1 cellular context compared by ENCODE assay signal in the genomic region with DNA sequence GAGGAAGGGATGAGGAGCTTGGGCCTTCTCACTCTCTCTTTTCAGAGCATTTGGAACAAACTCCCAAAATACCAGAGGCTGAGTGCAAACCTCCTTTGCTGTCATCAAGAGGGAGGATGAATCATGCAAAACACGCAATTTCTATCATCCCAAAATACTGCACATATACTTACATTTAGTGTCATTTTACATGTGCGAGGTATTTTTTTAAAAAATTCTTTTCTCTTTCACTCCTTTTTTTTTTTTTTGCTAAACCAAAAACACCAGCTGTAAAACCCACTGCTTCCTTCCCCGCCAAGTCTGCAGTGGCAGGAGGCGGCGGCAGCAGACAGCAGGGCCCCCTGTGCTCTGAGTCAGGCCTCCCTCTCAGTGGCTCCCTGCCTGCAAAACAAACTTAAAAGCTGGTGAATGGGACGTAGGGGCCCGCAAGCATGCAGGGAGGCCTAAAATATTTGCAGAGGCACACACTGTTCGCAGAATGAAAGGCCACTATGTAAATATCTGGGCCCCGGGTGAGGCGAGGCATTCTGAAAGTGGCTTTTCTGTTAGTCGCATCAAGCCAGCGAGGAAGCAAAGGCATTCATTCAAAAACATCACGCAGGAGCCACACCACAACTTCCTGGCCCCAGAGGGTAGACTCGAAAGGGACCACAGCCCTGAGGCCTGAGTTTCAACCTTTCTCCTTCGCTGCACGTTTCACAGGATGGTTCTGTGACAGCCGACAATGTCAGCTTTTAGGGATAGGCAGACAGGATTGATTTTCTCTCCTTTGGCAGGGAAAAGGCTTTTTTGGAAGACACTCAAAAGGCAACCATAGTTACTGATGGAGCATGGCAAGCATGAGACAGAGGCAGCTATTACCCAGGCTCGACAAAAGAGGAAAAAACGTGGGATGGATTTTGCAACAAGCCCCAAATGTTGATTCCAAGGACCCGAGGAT.
TF ChIP-seq lines count a peak whose summit lies in the region.

No MANE protein-coding gene starts in this region.

TF ChIP-seq in HepG2, 621 proteins besides CTCF, POLR2A, EP300 and RAD21 (continued from another document and continues in another):
- TF ChIP-seq, protein P1, sequence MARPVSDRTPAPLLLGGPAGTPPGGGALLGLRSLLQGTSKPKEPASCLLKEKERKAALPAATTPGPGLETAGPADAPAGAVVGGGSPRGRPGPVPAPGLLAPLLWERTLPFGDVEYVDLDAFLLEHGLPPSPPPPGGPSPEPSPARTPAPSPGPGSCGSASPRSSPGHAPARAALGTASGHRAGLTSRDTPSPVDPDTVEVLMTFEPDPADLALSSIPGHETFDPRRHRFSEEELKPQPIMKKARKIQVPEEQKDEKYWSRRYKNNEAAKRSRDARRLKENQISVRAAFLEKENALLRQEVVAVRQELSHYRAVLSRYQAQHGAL (CRISPR knock-in tag; IDR thresholded peaks at IDR 0.05; ENCODE audit: not compliant biosample characterization), result no peak
- TF ChIP-seq, protein P2, sequence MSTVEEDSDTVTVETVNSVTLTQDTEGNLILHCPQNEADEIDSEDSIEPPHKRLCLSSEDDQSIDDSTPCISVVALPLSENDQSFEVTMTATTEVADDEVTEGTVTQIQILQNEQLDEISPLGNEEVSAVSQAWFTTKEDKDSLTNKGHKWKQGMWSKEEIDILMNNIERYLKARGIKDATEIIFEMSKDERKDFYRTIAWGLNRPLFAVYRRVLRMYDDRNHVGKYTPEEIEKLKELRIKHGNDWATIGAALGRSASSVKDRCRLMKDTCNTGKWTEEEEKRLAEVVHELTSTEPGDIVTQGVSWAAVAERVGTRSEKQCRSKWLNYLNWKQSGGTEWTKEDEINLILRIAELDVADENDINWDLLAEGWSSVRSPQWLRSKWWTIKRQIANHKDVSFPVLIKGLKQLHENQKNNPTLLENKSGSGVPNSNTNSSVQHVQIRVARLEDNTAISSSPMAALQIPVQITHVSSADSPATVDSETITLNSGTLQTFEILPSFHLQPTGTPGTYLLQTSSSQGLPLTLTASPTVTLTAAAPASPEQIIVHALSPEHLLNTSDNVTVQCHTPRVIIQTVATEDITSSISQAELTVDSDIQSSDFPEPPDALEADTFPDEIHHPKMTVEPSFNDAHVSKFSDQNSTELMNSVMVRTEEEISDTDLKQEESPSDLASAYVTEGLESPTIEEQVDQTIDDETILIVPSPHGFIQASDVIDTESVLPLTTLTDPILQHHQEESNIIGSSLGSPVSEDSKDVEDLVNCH (CRISPR knock-in tag; IDR thresholded peaks at IDR 0.05), result no peak
- TF ChIP-seq RCOR2 (CRISPR knock-in tag; IDR thresholded peaks at IDR 0.05), result peak; percentile 74; the same call in 1 of the 2 replicates
- peak; percentile 93; the same call in 1 of the 2 replicates for TF ChIP-seq ZNF792 (CRISPR knock-in tag; IDR thresholded peaks at IDR 0.05)
- no peak for TF ChIP-seq RORA (CRISPR knock-in tag; IDR thresholded peaks at IDR 0.05)
- TF ChIP-seq NFYC (CRISPR knock-in tag; IDR thresholded peaks at IDR 0.05), result no peak
- TF ChIP-seq ERF (CRISPR knock-in tag; IDR thresholded peaks at IDR 0.05), result peak; percentile 56; the same call in 1 of the 2 replicates
- peak; percentile 86 for TF ChIP-seq ELF3 (CRISPR knock-in tag; IDR thresholded peaks at IDR 0.05)
- TF ChIP-seq ZBTB14 (CRISPR knock-in tag; IDR thresholded peaks at IDR 0.05), result no peak
- TF ChIP-seq ESRRA (CRISPR knock-in tag; IDR thresholded peaks at IDR 0.05; ENCODE audit: low read depth), result no peak
- no peak for TF ChIP-seq ZNF552 (CRISPR knock-in tag; IDR thresholded peaks at IDR 0.05; ENCODE audit: borderline replicate concordance)
- peak; percentile 67; the same call in 1 of the 2 replicates for TF ChIP-seq DNMT3B (CRISPR knock-in tag; conservative IDR thresholded peaks at IDR 0.05)
- TF ChIP-seq ARNT2 (CRISPR knock-in tag; IDR thresholded peaks at IDR 0.05; ENCODE audit: low read depth), result no peak; the same call in 1 of the 2 replicates
- TF ChIP-seq HNRNPK (IDR thresholded peaks at IDR 0.05; ENCODE audit: low read depth, low read length, poor library complexity, severe bottlenecking), result no peak
- TF ChIP-seq ZZZ3 (CRISPR knock-in tag; IDR thresholded peaks at IDR 0.05; ENCODE audit: borderline replicate concordance), result no peak
- TF ChIP-seq, protein P3, sequence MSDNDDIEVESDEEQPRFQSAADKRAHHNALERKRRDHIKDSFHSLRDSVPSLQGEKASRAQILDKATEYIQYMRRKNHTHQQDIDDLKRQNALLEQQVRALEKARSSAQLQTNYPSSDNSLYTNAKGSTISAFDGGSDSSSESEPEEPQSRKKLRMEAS (IDR thresholded peaks at IDR 0.05), result peak; percentile 93
- TF ChIP-seq REST (IDR thresholded peaks at IDR 0.05; ENCODE audit: borderline replicate concordance in 1 of 2, low read depth in 1 of 2, low read length in 2 of 2), result peak in 1 of 2 experiments; percentile 45; a peak in 1 of 4 replicates
- peak; percentile 66 for TF ChIP-seq DPF2 (CRISPR knock-in tag; IDR thresholded peaks at IDR 0.05; ENCODE audit: borderline replicate concordance, low read depth)
- no peak for TF ChIP-seq ZNF510 (CRISPR knock-in tag; IDR thresholded peaks at IDR 0.05; ENCODE audit: low read depth)
- TF ChIP-seq ZNF282 (IDR thresholded peaks at IDR 0.05; ENCODE audit: partially characterized antibody), result no peak
- TF ChIP-seq HIVEP1 (CRISPR knock-in tag; IDR thresholded peaks at IDR 0.05), result no peak; the same call in 1 of the 2 replicates
- TF ChIP-seq ARID2 (CRISPR knock-in tag; IDR thresholded peaks at IDR 0.05; ENCODE audit: borderline replicate concordance), result peak; percentile 32; the same call in 1 of the 2 replicates
- TF ChIP-seq MTF2 (CRISPR knock-in tag; IDR thresholded peaks at IDR 0.05; ENCODE audit: borderline replicate concordance), result 0 out of 2 replicates have a peak, but pooled peaks have one; percentile 36
- no peak for TF ChIP-seq ATF5 (CRISPR knock-in tag; IDR thresholded peaks at IDR 0.05; ENCODE audit: low read depth)
- TF ChIP-seq ZNF709 (CRISPR knock-in tag; IDR thresholded peaks at IDR 0.05), result peak; percentile 33; the same call in 1 of the 2 replicates
- no peak for TF ChIP-seq ZNF790 (CRISPR knock-in tag; IDR thresholded peaks at IDR 0.05; ENCODE audit: borderline replicate concordance)
- TF ChIP-seq ZNF333 (CRISPR knock-in tag; IDR thresholded peaks at IDR 0.05; ENCODE audit: borderline replicate concordance), result no peak
- TF ChIP-seq STAT5B (CRISPR knock-in tag; IDR thresholded peaks at IDR 0.05), result 0 out of 2 replicates have a peak, but pooled peaks have one; percentile 81
- peak in 1 of 2 experiments; percentile 81; a peak in 2 of 4 replicates for TF ChIP-seq ATF4 (CRISPR knock-in tag; IDR thresholded peaks at IDR 0.05)
- TF ChIP-seq JARID2 (CRISPR knock-in tag; IDR thresholded peaks at IDR 0.05; ENCODE audit: insufficient replicate concordance), result no peak
- TF ChIP-seq MEIS1 (CRISPR knock-in tag; IDR thresholded peaks at IDR 0.05; ENCODE audit: borderline replicate concordance), result peak; percentile 82; the same call in 1 of the 2 replicates
- no peak for TF ChIP-seq FOXM1 (CRISPR knock-in tag; IDR thresholded peaks at IDR 0.05)
- peak; percentile 95 for TF ChIP-seq ZNF609 (CRISPR knock-in tag; IDR thresholded peaks at IDR 0.05; ENCODE audit: borderline replicate concordance)
- TF ChIP-seq ZSCAN9 (CRISPR knock-in tag; IDR thresholded peaks at IDR 0.05; ENCODE audit: borderline replicate concordance), result peak; percentile 87; the same call in 1 of the 2 replicates
- TF ChIP-seq ZBTB20 (CRISPR knock-in tag; IDR thresholded peaks at IDR 0.05; ENCODE audit: borderline replicate concordance, low read depth), result peak; percentile 68; the same call in 1 of the 2 replicates
- TF ChIP-seq, protein P4, sequence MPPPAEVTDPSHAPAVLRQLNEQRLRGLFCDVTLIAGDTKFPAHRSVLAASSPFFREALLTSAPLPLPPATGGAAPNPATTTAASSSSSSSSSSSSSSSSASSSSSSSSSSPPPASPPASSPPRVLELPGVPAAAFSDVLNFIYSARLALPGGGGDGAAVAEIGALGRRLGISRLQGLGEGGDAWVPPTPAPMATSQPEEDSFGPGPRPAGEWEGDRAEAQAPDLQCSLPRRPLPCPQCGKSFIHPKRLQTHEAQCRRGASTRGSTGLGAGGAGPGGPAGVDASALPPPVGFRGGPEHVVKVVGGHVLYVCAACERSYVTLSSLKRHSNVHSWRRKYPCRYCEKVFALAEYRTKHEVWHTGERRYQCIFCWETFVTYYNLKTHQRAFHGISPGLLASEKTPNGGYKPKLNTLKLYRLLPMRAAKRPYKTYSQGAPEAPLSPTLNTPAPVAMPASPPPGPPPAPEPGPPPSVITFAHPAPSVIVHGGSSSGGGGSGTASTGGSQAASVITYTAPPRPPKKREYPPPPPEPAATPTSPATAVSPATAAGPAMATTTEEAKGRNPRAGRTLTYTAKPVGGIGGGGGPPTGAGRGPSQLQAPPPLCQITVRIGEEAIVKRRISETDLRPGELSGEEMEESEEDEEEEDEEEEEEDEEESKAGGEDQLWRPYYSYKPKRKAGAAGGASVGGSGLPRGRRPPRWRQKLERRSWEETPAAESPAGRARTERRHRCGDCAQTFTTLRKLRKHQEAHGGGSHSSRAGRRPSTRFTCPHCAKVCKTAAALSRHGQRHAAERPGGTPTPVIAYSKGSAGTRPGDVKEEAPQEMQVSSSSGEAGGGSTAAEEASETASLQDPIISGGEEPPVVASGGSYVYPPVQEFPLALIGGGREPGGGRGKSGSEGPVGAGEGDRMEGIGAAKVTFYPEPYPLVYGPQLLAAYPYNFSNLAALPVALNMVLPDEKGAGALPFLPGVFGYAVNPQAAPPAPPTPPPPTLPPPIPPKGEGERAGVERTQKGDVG (CRISPR knock-in tag; IDR thresholded peaks at IDR 0.05; ENCODE audit: borderline replicate concordance), result peak; percentile 73; the same call in 1 of the 2 replicates
